20 cellular contexts compared by ENCODE assay signal in genomic region chrX:112636288-112636687, GRCh38.
A peak's percentile ranks its signal among the peaks of the same experiment; 100 is the strongest.
DNase-seq lines count a peak whose midpoint lies in the region; ATAC-seq and TF ChIP-seq lines count a peak whose summit lies in the region.
"Had no signal": no experiment of that assay in that cellular context is flagged by ENCODE, and none has a peak within 500 bp of the region (broad histone marks: within the 10 kb centered on the region; RNA-seq: fewer than 3 reads in every experiment).

No MANE protein-coding gene starts in this region.

- no peak overlapping the region for H3K4me3 ChIP-seq in fibroblast of pulmonary artery (replicated peaks; ENCODE audit: low read depth, low read length)
- H3K4me3 ChIP-seq: ascending aorta, testis had no signal

- no peak for ATAC-seq in HG02610 (IDR thresholded peaks at IDR 0.05; ENCODE audit: unreplicated experiment)
- ATAC-seq: activated CD8-positive, alpha-beta T cell treated with anti-CD3 and anti-CD28 coated beads for 36 hours; CD8-positive, alpha-beta T cell; foreskin keratinocyte; stimulated activated naive CD8-positive, alpha-beta T cell treated with anti-CD3 and anti-CD28 coated beads, Interleukin-15, Interleukin-2, amounts not matched to agents 100 U/mL and 50 U/mL, for 24 hours had no signal

- peak; percentile 15 for DNase-seq in HS-5 (ENCODE audit: low read depth)
- peak; percentile 5 for DNase-seq in amniotic stem cell (lab: John Stamatoyannopoulos, UW)
- DNase-seq in fibroblast of pulmonary artery (ENCODE audit: low read depth) = peak; percentile 40
- DNase-seq in NCI-H1436 treated with DMSO at 0.1 percent for 48 hours (lab: John Stamatoyannopoulos, UW) = no peak
- no peak for DNase-seq in putamen (ENCODE audit: low spot score)
- DNase-seq in activated CD8-positive, alpha-beta memory T cell treated with anti-CD3 and anti-CD28 coated beads, Interleukin-2, amount 50 U/mL, for 4 hours = no peak
- DNase-seq: activated CD8-positive, alpha-beta T cell treated with anti-CD3 and anti-CD28 coated beads for 36 hours; CD8-positive, alpha-beta T cell; cerebellar nuclear complex; DMS 273 treated with DMSO at 0.1 percent for 48 hours; EL; foreskin keratinocyte; NCI-H1105 treated with DMSO at 0.1 percent for 48 hours; NCI-H2029 treated with DMSO at 0.1 percent for 48 hours; NCI-H345; NCI-H748 treated with DMSO at 0.1 percent for 48 hours; stimulated activated naive CD8-positive, alpha-beta T cell treated with anti-CD3 and anti-CD28 coated beads, Interleukin-15, Interleukin-2, amounts not matched to agents 100 U/mL and 50 U/mL, for 24 hours; testis had no signal

- TF ChIP-seq CTCF in fibroblast of pulmonary artery (IDR thresholded peaks at IDR 0.05; ENCODE audit: low read length, missing control alignments) = no peak

Comparison
In these comparisons a context has a peak if more than half of its experiments do, and no peak if none do; other contexts are left out.
1. DNase-seq: peak in HS-5 (single experiment), amniotic stem cell (single experiment) and fibroblast of pulmonary artery (single experiment); none in NCI-H1436 treated with DMSO at 0.1 percent for 48 hours (single experiment), putamen (single experiment) and activated CD8-positive, alpha-beta memory T cell treated with anti-CD3 and anti-CD28 coated beads, Interleukin-2, amount 50 U/mL, for 4 hours (single experiment).